ENCODE assay signal across 8 cellular contexts in genomic region chr1:161523817-161524741, GRCh38. TPM values are rescaled to one million over a fixed set of nuclear protein-coding genes. Genes with fewer than 3 reads are reported as not detected.
A peak's percentile ranks its signal among the peaks of the same experiment; 100 is the strongest.
DNase-seq lines count a peak whose midpoint lies in the region; ATAC-seq and TF ChIP-seq lines count a peak whose summit lies in the region.
"Not testable (repeated sequence)": the region's sequence is repeated elsewhere in the genome, so short reads cannot be mapped to it uniquely, and the experiment has no call there.

Gene HSPA6 (plus strand): TSS chr1:161524540. CDS start chr1:161524659, 119 bp downstream.

- H3K4me1 ChIP-seq in CD8-positive, alpha-beta memory T cell (ENCODE audit: insufficient read depth, low read length); PC-9 (replicated peaks; ENCODE audit: insufficient read depth); mesodermal cell (ENCODE audit: control insufficient read depth, insufficient read depth, low read length, poor library complexity, severe bottlenecking): not testable (repeated sequence)

- 1% methylated on average over 35 to 40 of the region's 72 CpGs for WGBS in mesodermal cell (ENCODE audit: insufficient coverage in 2 of 2), 2 experiments

- not testable (repeated sequence) for H3K36me3 ChIP-seq in CD8-positive, alpha-beta memory T cell (ENCODE audit: insufficient read depth, low read length); PC-9 (ENCODE audit: low read depth); mesodermal cell (ENCODE audit: control insufficient read depth, insufficient read depth, low read length)

- ATAC-seq in GM21447 (IDR thresholded peaks at IDR 0.05; ENCODE audit: unreplicated experiment) = peak; percentile 56

- peak within 1 kb of the TSS; percentile 80 for H3K4me3 ChIP-seq in CD8-positive, alpha-beta memory T cell (ENCODE audit: low read length)
- H3K4me3 ChIP-seq in Jurkat, Clone E6-1 (ENCODE audit: low read length) = peak within 1 kb of the TSS; percentile 65
- H3K4me3 ChIP-seq in PC-9 (peak within 1 kb of the TSS; percentile 77), mesodermal cell (ENCODE audit: extremely low read depth, insufficient read depth, low read length, poor library complexity, severe bottlenecking) (peak within 1 kb of the TSS; percentile 59)

- CTCF ChIA-PET in CD8-positive, alpha-beta memory T cell (lab: Charles Lee) = interaction anchor here (1.5 to 1.7 kb wide), 3 partner anchors 16 to 203 kb away, joined by 3 to 6 read pairs (median 5); partner anchors contain the start of gene FCGR2A
- CTCF ChIA-PET in PC-9 (lab: Charles Lee) = interaction anchor here (0.6 kb wide), 1 partner anchor 297 kb away, joined by 3 read pairs; no protein-coding TSS in a partner anchor

- TF ChIP-seq CTCF in PC-9 (conservative IDR thresholded peaks at IDR 0.05) = not testable (repeated sequence)

- not testable (repeated sequence) for H3K36me3 Mint-ChIP-seq in CD8-positive, alpha-beta memory T cell

- peak within 1 kb of the TSS; percentile 90 to 98 (median 91) for H3K4me3 Mint-ChIP-seq in CD8-positive, alpha-beta memory T cell

- not testable (repeated sequence) for H4K20me1 ChIP-seq in PC-9 (ENCODE audit: insufficient read depth)

- H3K4me2 ChIP-seq in PC-9 = peak within 1 kb of the TSS; percentile 77

- H3K9me2 ChIP-seq in PC-9 (ENCODE audit: insufficient read depth) = not testable (repeated sequence)

- not testable (repeated sequence) for H3F3A ChIP-seq in PC-9 (ENCODE audit: insufficient read depth, low read depth)

- H3K4me1 Mint-ChIP-seq in CD8-positive, alpha-beta memory T cell = peaks cover 4 to 23% (median 11%) of the 10 kb centered on the region in 3 donors

- not testable (repeated sequence) for H3K27me3 ChIP-seq in CD8-positive, alpha-beta memory T cell (ENCODE audit: insufficient read depth, low read length, poor library complexity, severe bottlenecking); PC-9 (ENCODE audit: insufficient read depth, low read depth)

- POLR2A ChIA-PET in CD8-positive, alpha-beta memory T cell (lab: Charles Lee) = interaction anchor here (0.7 kb wide), 1 partner anchor 15 kb away, joined by 3 read pairs; no protein-coding TSS in a partner anchor
- POLR2A ChIA-PET in PC-9 (lab: Charles Lee; ENCODE audit: unreplicated experiment) = not testable (repeated sequence)

- H3K27ac ChIP-seq in CD8-positive, alpha-beta memory T cell (ENCODE audit: low read depth, low read length) = peak within 1 kb of the TSS; percentile 43
- H3K27ac ChIP-seq in PC-9 = peak within 1 kb of the TSS; percentile 48
- H3K27ac ChIP-seq in mesodermal cell (ENCODE audit: low read depth, low read length, severe bottlenecking) = not testable (repeated sequence)

- not testable (repeated sequence) for H3K9me3 ChIP-seq in CD8-positive, alpha-beta memory T cell (ENCODE audit: low read length); PC-9 (ENCODE audit: insufficient read depth, low read depth); mesodermal cell (ENCODE audit: control insufficient read depth, low read length)

- peak; percentile 53 to 83 (median 79) for DNase-seq in CD8-positive, alpha-beta memory T cell
- peak; percentile 73 for DNase-seq in Jurkat, Clone E6-1 (ENCODE audit: low read depth, low spot score)
- DNase-seq in PC-9 (peak; percentile 59 to 66), epidermal melanocyte (ENCODE audit: insufficient read length, low spot score) (peak; percentile 54)
- DNase-seq in activated T-cell treated with anti-CD3 and anti-CD28 coated beads, Interleukin-2, amount 50 U/mL, for 1 hour = peak; percentile 77
- peak; percentile 79 for DNase-seq in stimulated activated CD8-positive, alpha-beta memory T cell treated with anti-CD3 and anti-CD28 coated beads, Interleukin-12 subunit alpha, Interleukin-12 subunit beta, amount 100 ng/mL, for 1 hour (ENCODE audit: low read depth)

- H3K79me2 ChIP-seq in PC-9 (ENCODE audit: low read depth) = not testable (repeated sequence)

- H3K9me3 Mint-ChIP-seq in CD8-positive, alpha-beta memory T cell = not testable (repeated sequence)

- H3K27me3 Mint-ChIP-seq in CD8-positive, alpha-beta memory T cell = peaks cover 0 to 11% of the 10 kb centered on the region in 2 donors

- not testable (repeated sequence) for BruUV-seq in PC-9 (replicated peaks; lab: Mats Ljungman, UMichigan)

- intact Hi-C loops in PC-9 (cut with micrococcal nuclease; ENCODE audit: unreplicated experiment) = not testable (repeated sequence)

- H2AFZ ChIP-seq in PC-9 = peak within 1 kb of the TSS; percentile 89

- H3K27ac Mint-ChIP-seq in CD8-positive, alpha-beta memory T cell = peak within 1 kb of the TSS; percentile 54 to 99 (median 86)

RNA-seq across cellular contexts. Expression of gene HSPA6, which starts in this region (rescaled TPM):
- 1 to 10 TPM in 1 of 2 experiments, under 1 TPM in 1; 0.90 to 1.3 TPM for total RNA-seq in CD8-positive, alpha-beta memory T cell
- polyA plus RNA-seq in CD8-positive, alpha-beta memory T cell = 1.4 TPM
- polyA plus RNA-seq in Jurkat, Clone E6-1 (2012; ENCODE audit: insufficient read depth, insufficient read length) = not detected
- total RNA-seq in PC-9 (2021) = 0.28 and 0.30 TPM in 2 replicates
- 0.18 TPM for polyA plus RNA-seq in mesodermal cell (2013, experiment 1 of 2)
- 0.15 TPM for polyA plus RNA-seq in mesodermal cell (2013, experiment 2 of 2)

Comparison
In these comparisons a context has a peak if more than half of its experiments do, and no peak if none do; other contexts are left out.
1. Peak in DNase-seq, H3K4me3 ChIP-seq, H3K27ac ChIP-seq and H3K4me2 ChIP-seq in PC-9; RNA of the gene not detected or under 1 TPM.